ENCODE assay signal across 38 cellular contexts in the genomic region with DNA sequence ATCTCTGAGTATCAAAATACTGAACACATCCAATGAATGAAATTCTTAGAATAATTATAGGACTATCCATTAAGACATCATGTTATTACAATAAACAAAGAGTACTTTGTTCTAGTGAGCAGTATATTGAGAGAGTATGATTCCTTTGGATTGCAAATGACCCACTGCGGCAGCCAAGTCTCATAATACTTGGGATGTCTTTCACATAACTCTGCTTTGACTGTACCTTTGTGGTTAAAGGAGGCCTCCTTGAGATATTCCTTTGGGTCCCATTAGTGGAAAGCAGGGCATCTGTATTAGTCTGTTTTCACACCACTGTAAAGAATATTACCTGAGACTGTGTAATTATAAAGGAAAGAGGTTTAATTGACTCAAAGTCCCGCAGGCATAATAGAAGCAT.
"Had no signal": no experiment of that assay in that cellular context is flagged by ENCODE, and none has a peak within 500 bp of the region (broad histone marks: within the 10 kb centered on the region; RNA-seq: fewer than 3 reads in every experiment).

No MANE protein-coding gene starts in this region.

- H3K36me3 Mint-ChIP-seq: activated CD8-positive, alpha-beta memory T cell treated with anti-CD3 and anti-CD28 coated beads, Interleukin-2, amount 10 ng/mL, durations not matched to agents 7 days and 5 days; activated naive CD4-positive, alpha-beta T cell treated with anti-CD3 and anti-CD28 coated beads, Interleukin-2, amount 10 ng/mL, durations not matched to agents 7 days and 5 days; activated naive CD8-positive, alpha-beta T cell; T-cell had no signal

- FAIRE-seq: RCC 7860 had no signal

- H3K27ac Mint-ChIP-seq: activated B cell treated with CpG ODN at 0.5 μM for 24 hours; activated CD4-positive, alpha-beta memory T cell treated with anti-CD3 and anti-CD28 coated beads, Interleukin-2, amount 10 ng/mL, durations not matched to agents 7 days and 5 days; activated CD8-positive, alpha-beta memory T cell treated with anti-CD3 and anti-CD28 coated beads, Interleukin-2, amount 10 ng/mL, durations not matched to agents 7 days and 5 days; activated naive CD4-positive, alpha-beta T cell treated with anti-CD3 and anti-CD28 coated beads, Interleukin-2, amount 10 ng/mL, durations not matched to agents 7 days and 5 days; activated naive CD8-positive, alpha-beta T cell; activated naive CD8-positive, alpha-beta T cell treated with anti-CD3 and anti-CD28 coated beads, Interleukin-2, amount 50 U/mL, for 24 hours; T-cell; T-helper 17 cell had no signal

- H3K4me1 Mint-ChIP-seq: activated B cell treated with CpG ODN at 0.5 μM for 24 hours; activated CD4-positive, alpha-beta memory T cell treated with anti-CD3 and anti-CD28 coated beads, Interleukin-2, amount 10 ng/mL, durations not matched to agents 7 days and 5 days; activated CD8-positive, alpha-beta memory T cell treated with anti-CD3 and anti-CD28 coated beads, Interleukin-2, amount 10 ng/mL, durations not matched to agents 7 days and 5 days; activated naive CD4-positive, alpha-beta T cell treated with anti-CD3 and anti-CD28 coated beads, Interleukin-2, amount 10 ng/mL, durations not matched to agents 7 days and 5 days; activated naive CD8-positive, alpha-beta T cell treated with anti-CD3 and anti-CD28 coated beads, Interleukin-2, amount 50 U/mL, for 24 hours; T-cell; T-helper 17 cell had no signal

- H3K9me3 Mint-ChIP-seq: activated naive CD8-positive, alpha-beta T cell treated with anti-CD3 and anti-CD28 coated beads, Interleukin-2, amount 50 U/mL, for 24 hours had no signal

- H3K27me3 ChIP-seq: body of pancreas, breast epithelium had no signal

- H3K4me1 ChIP-seq: breast epithelium had no signal

- H3K27me3 Mint-ChIP-seq: activated B cell treated with CpG ODN at 0.5 μM for 24 hours; activated CD4-positive, alpha-beta memory T cell treated with anti-CD3 and anti-CD28 coated beads, Interleukin-2, amount 10 ng/mL, durations not matched to agents 7 days and 5 days; activated CD8-positive, alpha-beta memory T cell treated with anti-CD3 and anti-CD28 coated beads, Interleukin-2, amount 10 ng/mL, durations not matched to agents 7 days and 5 days; activated naive CD4-positive, alpha-beta T cell treated with anti-CD3 and anti-CD28 coated beads, Interleukin-2, amount 10 ng/mL, durations not matched to agents 7 days and 5 days; activated naive CD8-positive, alpha-beta T cell; activated naive CD8-positive, alpha-beta T cell treated with anti-CD3 and anti-CD28 coated beads, Interleukin-2, amount 50 U/mL, for 24 hours; T-cell; T-helper 17 cell had no signal

- H3K36me3 ChIP-seq: breast epithelium had no signal

- H2AFZ ChIP-seq: PC-9 had no signal

- H3K4me3 Mint-ChIP-seq: activated B cell treated with CpG ODN at 0.5 μM for 24 hours; activated CD4-positive, alpha-beta memory T cell treated with anti-CD3 and anti-CD28 coated beads, Interleukin-2, amount 10 ng/mL, durations not matched to agents 7 days and 5 days; activated CD8-positive, alpha-beta memory T cell treated with anti-CD3 and anti-CD28 coated beads, Interleukin-2, amount 10 ng/mL, durations not matched to agents 7 days and 5 days; activated naive CD4-positive, alpha-beta T cell treated with anti-CD3 and anti-CD28 coated beads, Interleukin-2, amount 10 ng/mL, durations not matched to agents 7 days and 5 days; activated naive CD8-positive, alpha-beta T cell; activated naive CD8-positive, alpha-beta T cell treated with anti-CD3 and anti-CD28 coated beads, Interleukin-2, amount 50 U/mL, for 24 hours; T-cell; T-helper 17 cell had no signal

- DNase-seq: activated B cell treated with CpG ODN at 0.5 μM for 24 hours; activated CD4-positive, alpha-beta memory T cell treated with anti-CD3 and anti-CD28 coated beads, Interleukin-2, amount 10 ng/mL, durations not matched to agents 7 days and 5 days; activated CD4-positive, alpha-beta T cell treated with anti-CD3 and anti-CD28 coated beads for 1 hour; activated CD4-positive, alpha-beta T cell treated with anti-CD3 and anti-CD28 coated beads for 48 hours; activated CD8-positive, alpha-beta memory T cell treated with anti-CD3 and anti-CD28 coated beads for 24 hours; activated CD8-positive, alpha-beta memory T cell treated with anti-CD3 and anti-CD28 coated beads, Interleukin-2, amount 10 ng/mL, durations not matched to agents 7 days and 5 days; activated CD8-positive, alpha-beta memory T cell treated with anti-CD3 and anti-CD28 coated beads, Interleukin-2, amount 50 U/mL, for 48 hours; activated effector memory CD4-positive, alpha-beta T cell treated with Interleukin-2 at 50 U/mL for 16 hours; activated naive CD4-positive, alpha-beta T cell treated with anti-CD3 and anti-CD28 coated beads, Interleukin-2, amount 10 ng/mL, durations not matched to agents 7 days and 5 days; activated naive CD8-positive, alpha-beta T cell treated with anti-CD3 and anti-CD28 coated beads, Interleukin-2, amount 50 U/mL, for 24 hours; activated T-cell treated with anti-CD3 and anti-CD28 coated beads, Interleukin-2, amount 50 U/mL, for 48 hours; anterior cingulate cortex; body of pancreas; Karpas-422; KBM-7; MM.1S; MV-4-11; NCI-H1092; NCI-H1436 treated with DMSO at 0.1 percent for 48 hours; NCI-H1694 treated with DMSO at 0.1 percent for 48 hours; NCI-H2029 treated with DMSO at 0.1 percent for 48 hours; NCI-H2107; NCI-H226; NCI-H446 treated with DMSO at 0.1 percent for 48 hours; NCI-H524; NCI-H69; NK-92 treated with Interleukin-12 subunit alpha and Interleukin-12 subunit beta, amount 100 ng/mL, for 24 hours; PC-9; SIG-M5; T-cell; T-helper 17 cell had no signal

- H3K4me3 ChIP-seq: body of pancreas, breast epithelium, PC-9 had no signal

- H3K4me2 ChIP-seq: PC-9 had no signal

- H3K9me3 ChIP-seq: body of pancreas, breast epithelium had no signal

- H3K27ac ChIP-seq: body of pancreas, breast epithelium, PC-9, RWPE1, VCaP had no signal

- ATAC-seq: activated CD8-positive, alpha-beta memory T cell treated with anti-CD3 and anti-CD28 coated beads, Interleukin-2, amount 10 ng/mL, durations not matched to agents 7 days and 5 days; activated naive CD8-positive, alpha-beta T cell treated with anti-CD3 and anti-CD28 coated beads, Interleukin-2, amount 50 U/mL, for 24 hours; body of pancreas; Right ventricle myocardium inferior; SK-N-SH treated with all-trans-retinoic acid at 6 μM for 48 hours; T-cell; T-helper 17 cell had no signal
